ENCODE assay signal across 1 cellular context in the genomic region with DNA sequence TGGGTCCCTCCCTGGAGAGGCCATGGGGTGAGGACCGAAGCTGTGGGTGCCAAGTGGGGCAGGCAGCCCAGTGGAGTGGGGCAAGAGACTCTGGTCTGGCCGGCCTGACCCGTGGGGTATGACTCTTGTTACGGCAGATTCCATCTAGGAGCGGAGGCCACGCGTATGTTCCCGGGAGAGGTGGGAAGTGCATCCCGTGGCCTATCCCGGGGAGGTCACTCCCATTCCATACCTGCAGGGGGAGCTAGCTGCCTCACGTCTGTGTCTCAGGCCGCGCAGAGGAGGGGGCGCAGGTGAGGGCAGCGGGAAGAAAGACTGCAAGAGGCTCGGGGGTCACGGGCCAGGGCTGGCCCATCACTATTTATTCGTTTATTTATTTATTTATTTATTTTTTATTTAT.
A peak's percentile ranks its signal among the peaks of the same experiment; 100 is the strongest.
TF ChIP-seq lines count a peak whose summit lies in the region.

No MANE protein-coding gene starts in this region.

TF ChIP-seq in HepG2, 621 proteins besides CTCF, POLR2A, EP300 and RAD21 (continued from another document and continues in another):
- TF ChIP-seq NR2F2 (IDR thresholded peaks at IDR 0.05; ENCODE audit: borderline replicate concordance, low read depth) (no peak), ZNF790 (CRISPR knock-in tag; IDR thresholded peaks at IDR 0.05; ENCODE audit: borderline replicate concordance) (no peak), TEAD3 (CRISPR knock-in tag; optimal IDR thresholded peaks at IDR 0.05; ENCODE audit: borderline replicate concordance) (peak; percentile 61), ZFP1 (CRISPR knock-in tag; IDR thresholded peaks at IDR 0.05) (no peak), MTA1 (CRISPR knock-in tag; IDR thresholded peaks at IDR 0.05; ENCODE audit: borderline replicate concordance) (no peak), NCOA5 (CRISPR knock-in tag; IDR thresholded peaks at IDR 0.05) (no peak), POLR2AphosphoS5 (IDR thresholded peaks at IDR 0.05; ENCODE audit: low read depth, low read length) (no peak), ZNF552 (CRISPR knock-in tag; IDR thresholded peaks at IDR 0.05; ENCODE audit: borderline replicate concordance) (no peak), ZNF143 (CRISPR knock-in tag; IDR thresholded peaks at IDR 0.05) (no peak), ZSCAN20 (CRISPR knock-in tag; IDR thresholded peaks at IDR 0.05; ENCODE audit: borderline replicate concordance) (no peak), SMARCE1 (IDR thresholded peaks at IDR 0.05; ENCODE audit: borderline replicate concordance) (no peak), NFIC (IDR thresholded peaks at IDR 0.05; ENCODE audit: low read length) (no peak), SRSF4 (IDR thresholded peaks at IDR 0.05; ENCODE audit: low read depth, low read length, poor library complexity, severe bottlenecking) (no peak), KMT2A (CRISPR knock-in tag; IDR thresholded peaks at IDR 0.05) (no peak), BRCA1 (CRISPR knock-in tag; IDR thresholded peaks at IDR 0.05) (no peak), ZSCAN21 (CRISPR knock-in tag; IDR thresholded peaks at IDR 0.05; ENCODE audit: borderline replicate concordance) (no peak), ZSCAN9 (CRISPR knock-in tag; IDR thresholded peaks at IDR 0.05; ENCODE audit: borderline replicate concordance) (no peak), KDM5A (IDR thresholded peaks at IDR 0.05; ENCODE audit: borderline replicate concordance, low read length) (no peak), PHF20 (CRISPR knock-in tag; IDR thresholded peaks at IDR 0.05) (no peak), ZC3H13 (CRISPR knock-in tag; IDR thresholded peaks at IDR 0.05) (no peak), SMAD9 (CRISPR knock-in tag; IDR thresholded peaks at IDR 0.05) (no peak), MYNN (CRISPR knock-in tag; IDR thresholded peaks at IDR 0.05; ENCODE audit: low read depth) (no peak), ZNF83 (CRISPR knock-in tag; IDR thresholded peaks at IDR 0.05; ENCODE audit: borderline replicate concordance) (no peak), PHF8 (CRISPR knock-in tag; IDR thresholded peaks at IDR 0.05) (no peak), POLR2G (IDR thresholded peaks at IDR 0.05; ENCODE audit: low read depth, low read length) (no peak), ZBTB38 (CRISPR knock-in tag; IDR thresholded peaks at IDR 0.05) (peak; percentile 95), ZNF775 (CRISPR knock-in tag; IDR thresholded peaks at IDR 0.05; ENCODE audit: borderline replicate concordance) (no peak), HCFC1 (IDR thresholded peaks at IDR 0.05; ENCODE audit: low read depth, low read length) (no peak)
- TF ChIP-seq, protein P1, sequence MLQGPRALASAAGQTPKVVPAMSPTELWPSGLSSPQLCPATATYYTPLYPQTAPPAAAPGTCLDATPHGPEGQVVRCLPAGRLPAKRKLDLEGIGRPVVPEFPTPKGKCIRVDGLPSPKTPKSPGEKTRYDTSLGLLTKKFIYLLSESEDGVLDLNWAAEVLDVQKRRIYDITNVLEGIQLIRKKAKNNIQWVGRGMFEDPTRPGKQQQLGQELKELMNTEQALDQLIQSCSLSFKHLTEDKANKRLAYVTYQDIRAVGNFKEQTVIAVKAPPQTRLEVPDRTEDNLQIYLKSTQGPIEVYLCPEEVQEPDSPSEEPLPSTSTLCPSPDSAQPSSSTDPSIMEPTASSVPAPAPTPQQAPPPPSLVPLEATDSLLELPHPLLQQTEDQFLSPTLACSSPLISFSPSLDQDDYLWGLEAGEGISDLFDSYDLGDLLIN (CRISPR knock-in tag; IDR thresholded peaks at IDR 0.05; ENCODE audit: borderline replicate concordance), result no peak
- TF ChIP-seq, protein P2, sequence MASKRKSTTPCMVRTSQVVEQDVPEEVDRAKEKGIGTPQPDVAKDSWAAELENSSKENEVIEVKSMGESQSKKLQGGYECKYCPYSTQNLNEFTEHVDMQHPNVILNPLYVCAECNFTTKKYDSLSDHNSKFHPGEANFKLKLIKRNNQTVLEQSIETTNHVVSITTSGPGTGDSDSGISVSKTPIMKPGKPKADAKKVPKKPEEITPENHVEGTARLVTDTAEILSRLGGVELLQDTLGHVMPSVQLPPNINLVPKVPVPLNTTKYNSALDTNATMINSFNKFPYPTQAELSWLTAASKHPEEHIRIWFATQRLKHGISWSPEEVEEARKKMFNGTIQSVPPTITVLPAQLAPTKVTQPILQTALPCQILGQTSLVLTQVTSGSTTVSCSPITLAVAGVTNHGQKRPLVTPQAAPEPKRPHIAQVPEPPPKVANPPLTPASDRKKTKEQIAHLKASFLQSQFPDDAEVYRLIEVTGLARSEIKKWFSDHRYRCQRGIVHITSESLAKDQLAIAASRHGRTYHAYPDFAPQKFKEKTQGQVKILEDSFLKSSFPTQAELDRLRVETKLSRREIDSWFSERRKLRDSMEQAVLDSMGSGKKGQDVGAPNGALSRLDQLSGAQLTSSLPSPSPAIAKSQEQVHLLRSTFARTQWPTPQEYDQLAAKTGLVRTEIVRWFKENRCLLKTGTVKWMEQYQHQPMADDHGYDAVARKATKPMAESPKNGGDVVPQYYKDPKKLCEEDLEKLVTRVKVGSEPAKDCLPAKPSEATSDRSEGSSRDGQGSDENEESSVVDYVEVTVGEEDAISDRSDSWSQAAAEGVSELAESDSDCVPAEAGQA (IDR thresholded peaks at IDR 0.05; ENCODE audit: low read depth), result peak; percentile 46; the same call in 1 of the 2 replicates
- TF ChIP-seq, protein P2 (CRISPR knock-in tag; IDR thresholded peaks at IDR 0.05; ENCODE audit: borderline replicate concordance), result no peak
- TF ChIP-seq, protein P3, sequence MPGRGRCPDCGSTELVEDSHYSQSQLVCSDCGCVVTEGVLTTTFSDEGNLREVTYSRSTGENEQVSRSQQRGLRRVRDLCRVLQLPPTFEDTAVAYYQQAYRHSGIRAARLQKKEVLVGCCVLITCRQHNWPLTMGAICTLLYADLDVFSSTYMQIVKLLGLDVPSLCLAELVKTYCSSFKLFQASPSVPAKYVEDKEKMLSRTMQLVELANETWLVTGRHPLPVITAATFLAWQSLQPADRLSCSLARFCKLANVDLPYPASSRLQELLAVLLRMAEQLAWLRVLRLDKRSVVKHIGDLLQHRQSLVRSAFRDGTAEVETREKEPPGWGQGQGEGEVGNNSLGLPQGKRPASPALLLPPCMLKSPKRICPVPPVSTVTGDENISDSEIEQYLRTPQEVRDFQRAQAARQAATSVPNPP (CRISPR knock-in tag; IDR thresholded peaks at IDR 0.05), result no peak
- TF ChIP-seq, protein P4, sequence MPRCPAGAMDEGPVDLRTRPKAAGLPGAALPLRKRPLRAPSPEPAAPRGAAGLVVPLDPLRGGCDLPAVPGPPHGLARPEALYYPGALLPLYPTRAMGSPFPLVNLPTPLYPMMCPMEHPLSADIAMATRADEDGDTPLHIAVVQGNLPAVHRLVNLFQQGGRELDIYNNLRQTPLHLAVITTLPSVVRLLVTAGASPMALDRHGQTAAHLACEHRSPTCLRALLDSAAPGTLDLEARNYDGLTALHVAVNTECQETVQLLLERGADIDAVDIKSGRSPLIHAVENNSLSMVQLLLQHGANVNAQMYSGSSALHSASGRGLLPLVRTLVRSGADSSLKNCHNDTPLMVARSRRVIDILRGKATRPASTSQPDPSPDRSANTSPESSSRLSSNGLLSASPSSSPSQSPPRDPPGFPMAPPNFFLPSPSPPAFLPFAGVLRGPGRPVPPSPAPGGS (CRISPR knock-in tag; IDR thresholded peaks at IDR 0.05), result no peak
- TF ChIP-seq, protein P5, sequence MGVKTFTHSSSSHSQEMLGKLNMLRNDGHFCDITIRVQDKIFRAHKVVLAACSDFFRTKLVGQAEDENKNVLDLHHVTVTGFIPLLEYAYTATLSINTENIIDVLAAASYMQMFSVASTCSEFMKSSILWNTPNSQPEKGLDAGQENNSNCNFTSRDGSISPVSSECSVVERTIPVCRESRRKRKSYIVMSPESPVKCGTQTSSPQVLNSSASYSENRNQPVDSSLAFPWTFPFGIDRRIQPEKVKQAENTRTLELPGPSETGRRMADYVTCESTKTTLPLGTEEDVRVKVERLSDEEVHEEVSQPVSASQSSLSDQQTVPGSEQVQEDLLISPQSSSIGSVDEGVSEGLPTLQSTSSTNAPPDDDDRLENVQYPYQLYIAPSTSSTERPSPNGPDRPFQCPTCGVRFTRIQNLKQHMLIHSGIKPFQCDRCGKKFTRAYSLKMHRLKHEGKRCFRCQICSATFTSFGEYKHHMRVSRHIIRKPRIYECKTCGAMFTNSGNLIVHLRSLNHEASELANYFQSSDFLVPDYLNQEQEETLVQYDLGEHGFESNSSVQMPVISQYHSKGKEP (CRISPR knock-in tag; IDR thresholded peaks at IDR 0.05), result no peak
- TF ChIP-seq, protein P6, sequence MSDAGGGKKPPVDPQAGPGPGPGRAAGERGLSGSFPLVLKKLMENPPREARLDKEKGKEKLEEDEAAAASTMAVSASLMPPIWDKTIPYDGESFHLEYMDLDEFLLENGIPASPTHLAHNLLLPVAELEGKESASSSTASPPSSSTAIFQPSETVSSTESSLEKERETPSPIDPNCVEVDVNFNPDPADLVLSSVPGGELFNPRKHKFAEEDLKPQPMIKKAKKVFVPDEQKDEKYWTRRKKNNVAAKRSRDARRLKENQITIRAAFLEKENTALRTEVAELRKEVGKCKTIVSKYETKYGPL (CRISPR knock-in tag; IDR thresholded peaks at IDR 0.05), result no peak
- TF ChIP-seq, protein P7, sequence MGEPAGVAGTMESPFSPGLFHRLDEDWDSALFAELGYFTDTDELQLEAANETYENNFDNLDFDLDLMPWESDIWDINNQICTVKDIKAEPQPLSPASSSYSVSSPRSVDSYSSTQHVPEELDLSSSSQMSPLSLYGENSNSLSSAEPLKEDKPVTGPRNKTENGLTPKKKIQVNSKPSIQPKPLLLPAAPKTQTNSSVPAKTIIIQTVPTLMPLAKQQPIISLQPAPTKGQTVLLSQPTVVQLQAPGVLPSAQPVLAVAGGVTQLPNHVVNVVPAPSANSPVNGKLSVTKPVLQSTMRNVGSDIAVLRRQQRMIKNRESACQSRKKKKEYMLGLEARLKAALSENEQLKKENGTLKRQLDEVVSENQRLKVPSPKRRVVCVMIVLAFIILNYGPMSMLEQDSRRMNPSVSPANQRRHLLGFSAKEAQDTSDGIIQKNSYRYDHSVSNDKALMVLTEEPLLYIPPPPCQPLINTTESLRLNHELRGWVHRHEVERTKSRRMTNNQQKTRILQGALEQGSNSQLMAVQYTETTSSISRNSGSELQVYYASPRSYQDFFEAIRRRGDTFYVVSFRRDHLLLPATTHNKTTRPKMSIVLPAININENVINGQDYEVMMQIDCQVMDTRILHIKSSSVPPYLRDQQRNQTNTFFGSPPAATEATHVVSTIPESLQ (CRISPR knock-in tag; conservative IDR thresholded peaks at IDR 0.05), result no peak
- TF ChIP-seq, protein P8, sequence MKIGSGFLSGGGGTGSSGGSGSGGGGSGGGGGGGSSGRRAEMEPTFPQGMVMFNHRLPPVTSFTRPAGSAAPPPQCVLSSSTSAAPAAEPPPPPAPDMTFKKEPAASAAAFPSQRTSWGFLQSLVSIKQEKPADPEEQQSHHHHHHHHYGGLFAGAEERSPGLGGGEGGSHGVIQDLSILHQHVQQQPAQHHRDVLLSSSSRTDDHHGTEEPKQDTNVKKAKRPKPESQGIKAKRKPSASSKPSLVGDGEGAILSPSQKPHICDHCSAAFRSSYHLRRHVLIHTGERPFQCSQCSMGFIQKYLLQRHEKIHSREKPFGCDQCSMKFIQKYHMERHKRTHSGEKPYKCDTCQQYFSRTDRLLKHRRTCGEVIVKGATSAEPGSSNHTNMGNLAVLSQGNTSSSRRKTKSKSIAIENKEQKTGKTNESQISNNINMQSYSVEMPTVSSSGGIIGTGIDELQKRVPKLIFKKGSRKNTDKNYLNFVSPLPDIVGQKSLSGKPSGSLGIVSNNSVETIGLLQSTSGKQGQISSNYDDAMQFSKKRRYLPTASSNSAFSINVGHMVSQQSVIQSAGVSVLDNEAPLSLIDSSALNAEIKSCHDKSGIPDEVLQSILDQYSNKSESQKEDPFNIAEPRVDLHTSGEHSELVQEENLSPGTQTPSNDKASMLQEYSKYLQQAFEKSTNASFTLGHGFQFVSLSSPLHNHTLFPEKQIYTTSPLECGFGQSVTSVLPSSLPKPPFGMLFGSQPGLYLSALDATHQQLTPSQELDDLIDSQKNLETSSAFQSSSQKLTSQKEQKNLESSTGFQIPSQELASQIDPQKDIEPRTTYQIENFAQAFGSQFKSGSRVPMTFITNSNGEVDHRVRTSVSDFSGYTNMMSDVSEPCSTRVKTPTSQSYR (CRISPR knock-in tag; IDR thresholded peaks at IDR 0.05; ENCODE audit: borderline replicate concordance), result no peak
- TF ChIP-seq, protein P9, sequence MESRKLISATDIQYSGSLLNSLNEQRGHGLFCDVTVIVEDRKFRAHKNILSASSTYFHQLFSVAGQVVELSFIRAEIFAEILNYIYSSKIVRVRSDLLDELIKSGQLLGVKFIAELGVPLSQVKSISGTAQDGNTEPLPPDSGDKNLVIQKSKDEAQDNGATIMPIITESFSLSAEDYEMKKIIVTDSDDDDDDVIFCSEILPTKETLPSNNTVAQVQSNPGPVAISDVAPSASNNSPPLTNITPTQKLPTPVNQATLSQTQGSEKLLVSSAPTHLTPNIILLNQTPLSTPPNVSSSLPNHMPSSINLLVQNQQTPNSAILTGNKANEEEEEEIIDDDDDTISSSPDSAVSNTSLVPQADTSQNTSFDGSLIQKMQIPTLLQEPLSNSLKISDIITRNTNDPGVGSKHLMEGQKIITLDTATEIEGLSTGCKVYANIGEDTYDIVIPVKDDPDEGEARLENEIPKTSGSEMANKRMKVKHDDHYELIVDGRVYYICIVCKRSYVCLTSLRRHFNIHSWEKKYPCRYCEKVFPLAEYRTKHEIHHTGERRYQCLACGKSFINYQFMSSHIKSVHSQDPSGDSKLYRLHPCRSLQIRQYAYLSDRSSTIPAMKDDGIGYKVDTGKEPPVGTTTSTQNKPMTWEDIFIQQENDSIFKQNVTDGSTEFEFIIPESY (CRISPR knock-in tag; IDR thresholded peaks at IDR 0.05), result peak; percentile 99
- TF ChIP-seq, protein P10, sequence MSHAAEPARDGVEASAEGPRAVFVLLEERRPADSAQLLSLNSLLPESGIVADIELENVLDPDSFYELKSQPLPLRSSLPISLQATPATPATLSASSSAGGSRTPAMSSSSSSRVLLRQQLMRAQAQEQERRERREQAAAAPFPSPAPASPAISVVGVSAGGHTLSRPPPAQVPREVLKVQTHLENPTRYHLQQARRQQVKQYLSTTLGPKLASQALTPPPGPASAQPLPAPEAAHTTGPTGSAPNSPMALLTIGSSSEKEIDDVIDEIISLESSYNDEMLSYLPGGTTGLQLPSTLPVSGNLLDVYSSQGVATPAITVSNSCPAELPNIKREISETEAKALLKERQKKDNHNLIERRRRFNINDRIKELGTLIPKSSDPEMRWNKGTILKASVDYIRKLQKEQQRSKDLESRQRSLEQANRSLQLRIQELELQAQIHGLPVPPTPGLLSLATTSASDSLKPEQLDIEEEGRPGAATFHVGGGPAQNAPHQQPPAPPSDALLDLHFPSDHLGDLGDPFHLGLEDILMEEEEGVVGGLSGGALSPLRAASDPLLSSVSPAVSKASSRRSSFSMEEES (CRISPR knock-in tag; IDR thresholded peaks at IDR 0.05), result no peak
